Comparison of ENCODE assay signal across 2 cellular contexts in genomic region chr1:121586369-121587229, GRCh38.
TF ChIP-seq lines count a peak whose summit lies in the region.

No MANE protein-coding gene starts in this region.

TF ChIP-seq in HEK293, 187 proteins besides CTCF, POLR2A, EP300 and RAD21 (continued from another document):
- no peak for TF ChIP-seq ZNF692 (tag by site-specific recombination; IDR thresholded peaks at IDR 0.05)

TF ChIP-seq in K562, 482 proteins besides CTCF, POLR2A, EP300 and RAD21 (continued from another document):
- TF ChIP-seq ZNF740 (CRISPR knock-in tag; IDR thresholded peaks at IDR 0.05) (no peak), ZNF740 (tag; IDR thresholded peaks at IDR 0.05) (0 out of 4 replicates have a peak, but pooled peaks of 1 of the 2 experiments have one; percentile 6), ZNF347 (CRISPR knock-in tag; IDR thresholded peaks at IDR 0.05; ENCODE audit: low read depth) (no peak), ZBTB40 (IDR thresholded peaks at IDR 0.05) (peak; percentile 46; the same call in 1 of the 2 replicates), ZBTB40 (CRISPR knock-in tag; IDR thresholded peaks at IDR 0.05) (no peak), BRD4 (IDR thresholded peaks at IDR 0.05) (peak; percentile 60; the same call in 1 of the 2 replicates), FOXA3 (CRISPR knock-in tag; conservative IDR thresholded peaks at IDR 0.05 in 1 of 2, IDR thresholded peaks at IDR 0.05 in 1 of 2) (peak; percentile 71 to 72; a peak in 3 of 4 replicates), NFE2 (IDR thresholded peaks at IDR 0.05; ENCODE audit: low read depth) (peak; percentile 67), NR4A1 (CRISPR knock-in tag; IDR thresholded peaks at IDR 0.05) (no peak), NR4A1 (tag; IDR thresholded peaks at IDR 0.05) (0 out of 2 replicates have a peak, but pooled peaks have one; percentile 34), RBFOX2 (IDR thresholded peaks at IDR 0.05; ENCODE audit: low read depth, low read length) (peak; percentile 34; the same call in 1 of the 2 replicates), SNAPC5 (CRISPR knock-in tag; IDR thresholded peaks at IDR 0.05) (no peak), ZBTB26 (CRISPR knock-in tag; IDR thresholded peaks at IDR 0.05) (no peak)
